In genomic region chr1:113269577-113269976, GRCh38 we compare ENCODE assay signal across 23 cellular contexts.
DNase-seq lines count a peak whose midpoint lies in the region; TF ChIP-seq lines count a peak whose summit lies in the region.
"Had no signal": no experiment of that assay in that cellular context is flagged by ENCODE, and none has a peak within 500 bp of the region (broad histone marks: within the 10 kb centered on the region; RNA-seq: fewer than 3 reads in every experiment).

No MANE protein-coding gene starts in this region.

- no peak overlapping the region for H3K27ac ChIP-seq in A673 (ENCODE audit: low read depth, low read length, poor library complexity, severe bottlenecking)
- H3K27ac ChIP-seq in prostate gland = no peak overlapping the region
- H3K27ac ChIP-seq: 22Rv1, SJSA1 had no signal

- CTCF ChIA-PET in A673 (lab: Charles Lee) = no interaction called here

- H3K4me3 ChIP-seq in A673 (ENCODE audit: low read depth, low read length, poor library complexity, severe bottlenecking) (no peak overlapping the region), prostate gland (no peak overlapping the region)
- H3K4me3 ChIP-seq: SJSA1 had no signal

- DNase-seq in DMS53 (lab: John Stamatoyannopoulos, UW) = peak; percentile 4
- DNase-seq in DMS53 treated with DMSO at 0.1 percent for 48 hours (lab: John Stamatoyannopoulos, UW; ENCODE audit: unreplicated experiment) = no peak
- peak; percentile 9 for DNase-seq in A673 (ENCODE audit: low spot score)
- peak; percentile 4 for DNase-seq in NCI-H69 (lab: John Stamatoyannopoulos, UW)
- DNase-seq in left kidney (ENCODE audit: low read depth, low spot score) = peak; percentile 50
- no peak for DNase-seq in prostate gland (ENCODE audit: low spot score)
- DNase-seq in mesenteric fat pad (ENCODE audit: low spot score) = no peak
- no peak for DNase-seq in activated gamma-delta T cell treated with Interleukin-2 at 50 U/mL for 16 hours
- DNase-seq: ACHN, Calu3, HFFc6, KG1, MM.1S, NCI-H1436, NCI-H187, NCI-H2081 treated with DMSO at 0.1 percent for 48 hours, NCI-H2171 treated with DMSO at 0.1 percent for 48 hours, NCI-H446, NCI-H524 treated with DMSO at 0.1 percent for 48 hours, Right ventricle myocardium superior, RPMI8226 had no signal

- no peak for TF ChIP-seq CTCF in A673 (conservative IDR thresholded peaks at IDR 0.05; ENCODE audit: low read depth, low read length)
- TF ChIP-seq CTCF in prostate gland (IDR thresholded peaks at IDR 0.05) = no peak

- intact Hi-C loops in A673 (cut with micrococcal nuclease; ENCODE audit: unreplicated experiment) (no loop called here), prostate gland (cut with DNase I) (no loop called here)

- H3K9me3 ChIP-seq in A673 (ENCODE audit: low read depth, low read length, poor library complexity, severe bottlenecking) (no peaks in the 10 kb centered on the region), prostate gland (no peaks in the 10 kb centered on the region)
- H3K9me3 ChIP-seq: SJSA1 had no signal

- 88% methylated on average over 3 of the region's 3 CpGs for WGBS in prostate gland

- POLR2A ChIA-PET in A673 (lab: Charles Lee; ENCODE audit: low non-redundant PET) = no interaction called here

- no TSS peak for BruUV-seq in A673 (replicated peaks; lab: Mats Ljungman, UMichigan)

- TF ChIP-seq POLR2A in prostate gland (IDR thresholded peaks at IDR 0.05) = no peak

- H3K4me1 ChIP-seq in A673 (ENCODE audit: insufficient read depth, low read length, poor library complexity, severe bottlenecking) = no peaks in the 10 kb centered on the region
- H3K4me1 ChIP-seq in prostate gland (replicated peaks) = no peaks in the 10 kb centered on the region
- H3K4me1 ChIP-seq: SJSA1 had no signal

- H3K36me3 ChIP-seq in A673 (ENCODE audit: insufficient read depth, low read length, poor library complexity, severe bottlenecking) (no peaks in the 10 kb centered on the region), prostate gland (no peaks in the 10 kb centered on the region)
- H3K36me3 ChIP-seq: SJSA1 had no signal

- H3K27me3 ChIP-seq in A673 (replicated peaks; ENCODE audit: insufficient read depth, low read depth, low read length, poor library complexity) (peaks cover 3% of the 10 kb centered on the region), prostate gland (replicated peaks; ENCODE audit: insufficient read depth) (no peaks in the 10 kb centered on the region)

Comparison
In these comparisons a context has a peak if more than half of its experiments do, and no peak if none do; other contexts are left out.
1. DNase-seq: peak in DMS53 (single experiment), A673 (single experiment), NCI-H69 (single experiment) and left kidney (single experiment); none in DMS53 treated with DMSO at 0.1 percent for 48 hours (single experiment), prostate gland (single experiment), mesenteric fat pad (single experiment) and activated gamma-delta T cell treated with Interleukin-2 at 50 U/mL for 16 hours (single experiment).